11 cellular contexts compared by ENCODE assay signal in the genomic region with DNA sequence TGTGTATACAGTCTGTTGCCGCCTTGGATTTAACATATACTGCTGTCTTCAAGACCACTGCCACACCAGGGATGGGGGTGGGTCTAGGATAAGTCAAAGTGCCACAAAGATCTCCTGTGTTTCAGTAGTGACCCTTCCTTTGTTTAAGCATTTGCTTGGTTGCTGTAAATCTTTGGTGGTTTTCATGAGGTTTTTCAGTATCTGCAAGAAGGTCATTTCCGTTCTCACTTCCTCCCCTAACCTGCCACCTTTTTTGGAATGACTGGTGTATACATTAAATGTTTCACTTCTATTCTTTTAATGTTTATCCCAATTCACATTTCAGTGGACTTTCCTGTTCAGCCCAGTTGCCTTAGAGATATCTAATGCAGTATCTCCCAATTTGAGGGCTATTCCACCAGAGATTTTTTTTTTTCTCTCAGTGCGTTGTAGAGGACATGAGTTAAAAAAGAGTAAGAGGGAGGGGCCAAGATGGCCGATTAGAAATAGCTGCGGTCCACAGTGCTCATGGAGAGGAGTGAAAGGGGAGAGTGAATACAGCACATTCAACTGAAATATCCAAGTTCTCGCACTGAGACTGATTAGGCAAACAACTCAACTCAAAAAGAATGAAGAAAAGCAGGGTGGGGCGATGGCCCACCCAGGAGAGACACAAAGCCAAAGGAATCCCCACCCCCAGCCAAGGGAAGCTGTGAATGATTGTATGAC. TPM values are rescaled to one million over a fixed set of nuclear protein-coding genes. Genes with fewer than 3 reads are reported as not detected.
DNase-seq lines count a peak whose midpoint lies in the region; ATAC-seq and TF ChIP-seq lines count a peak whose summit lies in the region.
"Had no signal": no experiment of that assay in that cellular context is flagged by ENCODE, and none has a peak within 500 bp of the region (broad histone marks: within the 10 kb centered on the region; RNA-seq: fewer than 3 reads in every experiment).

No MANE protein-coding gene starts in this region.

- no peaks in the 10 kb centered on the region for H3F3A ChIP-seq in neural progenitor cell (ENCODE audit: low read depth)

- H3K36me3 ChIP-seq in testis (ENCODE audit: low read depth, missing control alignments) (no peaks in the 10 kb centered on the region), neural progenitor cell (peaks cover 6% of the 10 kb centered on the region)

- no peak overlapping the region for H2AFZ ChIP-seq in neural progenitor cell (replicated peaks)

- peaks cover 35% of the 10 kb centered on the region for H3K4me1 Mint-ChIP-seq in activated T-helper 2 cell treated with anti-CD3 and anti-CD28 coated beads, Interferon-gamma antibody, Interleukin-2, Interleukin-4, amounts not matched to agents 10 μg/mL and 5 μg/mL and 100 μg/mL, durations not matched to agents 14 hours and 24 hours and 36 hours (ENCODE audit: low read depth)
- H3K4me1 Mint-ChIP-seq in neural progenitor cell, result no peaks in the 10 kb centered on the region

- H3K4me3 ChIP-seq in testis, result no peak overlapping the region
- no peak overlapping the region for H3K4me3 ChIP-seq in coronary artery
- no peak overlapping the region for H3K4me3 ChIP-seq in neural progenitor cell
- H3K4me3 ChIP-seq: SK-N-MC had no signal

- no peak overlapping the region for H3K9ac ChIP-seq in neural progenitor cell

- H3K9me3 ChIP-seq in testis, result no peaks in the 10 kb centered on the region
- H3K9me3 ChIP-seq in neural progenitor cell (ENCODE audit: low read depth), result no peaks in the 10 kb centered on the region

- H3K27ac ChIP-seq in testis (no peak overlapping the region), coronary artery (no peak overlapping the region), neural progenitor cell (no peak overlapping the region)
- H3K27ac ChIP-seq: SK-N-MC had no signal

- H3K27me3 Mint-ChIP-seq in activated T-helper 2 cell treated with anti-CD3 and anti-CD28 coated beads, Interferon-gamma antibody, Interleukin-2, Interleukin-4, amounts not matched to agents 10 μg/mL and 5 μg/mL and 100 μg/mL, durations not matched to agents 14 hours and 24 hours and 36 hours (ENCODE audit: low read depth), result no peaks in the 10 kb centered on the region
- no peaks in the 10 kb centered on the region for H3K27me3 Mint-ChIP-seq in neural progenitor cell (ENCODE audit: insufficient read depth, low read depth)

- H3K4me1 ChIP-seq in testis (peaks cover 3% of the 10 kb centered on the region), neural progenitor cell (no peaks in the 10 kb centered on the region)

- no peaks in the 10 kb centered on the region for H3K27me3 ChIP-seq in testis
- no peaks in the 10 kb centered on the region for H3K27me3 ChIP-seq in neural progenitor cell

- H3K4me2 ChIP-seq in neural progenitor cell, result no peak overlapping the region

- no peak for TF ChIP-seq CTCF in GM20000 (IDR thresholded peaks at IDR 0.05; ENCODE audit: extremely low read depth, missing control alignments)
- no peak for TF ChIP-seq CTCF in testis (IDR thresholded peaks at IDR 0.05)
- TF ChIP-seq CTCF in coronary artery (IDR thresholded peaks at IDR 0.05), result no peak
- no peak for TF ChIP-seq CTCF in neural progenitor cell (IDR thresholded peaks at IDR 0.05)

- ATAC-seq in GM18511 (IDR thresholded peaks at IDR 0.05; ENCODE audit: unreplicated experiment) (peak; percentile 96), HG03097 (IDR thresholded peaks at IDR 0.05; ENCODE audit: low FRiP score, unreplicated experiment) (peak; percentile 79)

- intact Hi-C loops in activated T-helper 2 cell treated with anti-CD3 and anti-CD28 coated beads, Interferon-gamma antibody, Interleukin-2, Interleukin-4, amounts not matched to agents 10 μg/mL and 5 μg/mL and 100 μg/mL, durations not matched to agents 14 hours and 24 hours and 36 hours (cut with micrococcal nuclease), result loop anchor here (5.0 kb wide), 1 partner anchor 38 kb away; no protein-coding TSS in a partner anchor
- intact Hi-C loops in testis (cut with DNase I; ENCODE audit: low total_unique reads), result no loop called here

- H4K20me1 ChIP-seq in neural progenitor cell (ENCODE audit: low read depth), result peaks cover 4% of the 10 kb centered on the region

- no peak overlapping the region for H3K4me3 Mint-ChIP-seq in activated T-helper 2 cell treated with anti-CD3 and anti-CD28 coated beads, Interferon-gamma antibody, Interleukin-2, Interleukin-4, amounts not matched to agents 10 μg/mL and 5 μg/mL and 100 μg/mL, durations not matched to agents 14 hours and 24 hours and 36 hours (ENCODE audit: low read depth)
- H3K4me3 Mint-ChIP-seq in neural progenitor cell, result no peak overlapping the region
- H3K4me3 Mint-ChIP-seq: nephron had no signal

- peaks cover 69% of the 10 kb centered on the region for H3K36me3 Mint-ChIP-seq in activated T-helper 2 cell treated with anti-CD3 and anti-CD28 coated beads, Interferon-gamma antibody, Interleukin-2, Interleukin-4, amounts not matched to agents 10 μg/mL and 5 μg/mL and 100 μg/mL, durations not matched to agents 14 hours and 24 hours and 36 hours (ENCODE audit: low read depth)
- H3K36me3 Mint-ChIP-seq in neural progenitor cell, result peaks cover 61% of the 10 kb centered on the region

- WGBS in testis, 2 donors, result 94 to 95% methylated on average over 7 of the region's 7 CpGs

- H3K9me3 Mint-ChIP-seq in activated T-helper 2 cell treated with anti-CD3 and anti-CD28 coated beads, Interferon-gamma antibody, Interleukin-2, Interleukin-4, amounts not matched to agents 10 μg/mL and 5 μg/mL and 100 μg/mL, durations not matched to agents 14 hours and 24 hours and 36 hours, result peaks cover 14% of the 10 kb centered on the region
- H3K9me3 Mint-ChIP-seq in neural progenitor cell, result peaks cover 9% of the 10 kb centered on the region

- DNase-seq in GM20000 (ENCODE audit: low spot score), result peak; percentile 30
- no peak for DNase-seq in activated T-helper 2 cell treated with anti-CD3 and anti-CD28 coated beads, Interferon-gamma antibody, Interleukin-2, Interleukin-4, amounts not matched to agents 10 μg/mL and 5 μg/mL and 100 μg/mL, durations not matched to agents 14 hours and 24 hours and 36 hours (ENCODE audit: low spot score)
- no peak for DNase-seq in testis
- DNase-seq in coronary artery (ENCODE audit: low spot score), result no peak
- DNase-seq in neural progenitor cell (ENCODE audit: low spot score), result no peak
- no peak for DNase-seq in NCI-H2081 treated with DMSO at 0.1 percent for 48 hours (lab: John Stamatoyannopoulos, UW)
- DNase-seq: DND-41 had no signal

- TF ChIP-seq POLR2A in testis (IDR thresholded peaks at IDR 0.05), result no peak

- peaks cover 42% of the 10 kb centered on the region for H3K79me2 ChIP-seq in neural progenitor cell (ENCODE audit: low read depth)

- peak overlapping the region; percentile 0 for H3K27ac Mint-ChIP-seq in activated T-helper 2 cell treated with anti-CD3 and anti-CD28 coated beads, Interferon-gamma antibody, Interleukin-2, Interleukin-4, amounts not matched to agents 10 μg/mL and 5 μg/mL and 100 μg/mL, durations not matched to agents 14 hours and 24 hours and 36 hours
- no peak overlapping the region for H3K27ac Mint-ChIP-seq in neural progenitor cell
- H3K27ac Mint-ChIP-seq: nephron had no signal

RNA-seq across cellular contexts. Expression of gene USP47, which starts 43.2 kb away (rescaled TPM):
- 52.1 and 55.8 TPM in 2 replicates for total RNA-seq in activated T-helper 2 cell treated with anti-CD3 and anti-CD28 coated beads, Interferon-gamma antibody, Interleukin-2, Interleukin-4, amounts not matched to agents 10 μg/mL and 5 μg/mL and 100 μg/mL, durations not matched to agents 14 hours and 24 hours and 36 hours
- total RNA-seq in testis (100 to 1,000 TPM; 102 to 111 TPM), neural progenitor cell (ENCODE audit: low replicate concordance) (55.1 and 71.7 TPM in 2 replicates)
- polyA plus RNA-seq in testis (ENCODE audit: insufficient read depth, low read depth, low replicate concordance), result 35.1 TPM
